ENCODE assay signal across 12 cellular contexts in genomic region chr11:76602431-76602861, GRCh38.
A peak's percentile ranks its signal among the peaks of the same experiment; 100 is the strongest.
DNase-seq lines count a peak whose midpoint lies in the region; ATAC-seq and TF ChIP-seq lines count a peak whose summit lies in the region.
"Had no signal": no experiment of that assay in that cellular context is flagged by ENCODE, and none has a peak within 500 bp of the region (broad histone marks: within the 10 kb centered on the region; RNA-seq: fewer than 3 reads in every experiment).

No MANE protein-coding gene starts in this region.

- CTCF ChIA-PET in activated CD4-positive, alpha-beta memory T cell treated with anti-CD3 and anti-CD28 coated beads for 36 hours (lab: Charles Lee), result interaction anchor here (1.2 kb wide), 1 partner anchor 78 kb away, joined by 3 read pairs; no protein-coding TSS in a partner anchor

- peak; percentile 45 for DNase-seq in GM03348 (ENCODE audit: low spot score)
- DNase-seq in activated CD4-positive, alpha-beta memory T cell treated with anti-CD3 and anti-CD28 coated beads for 36 hours, result peak; percentile 5
- peak; percentile 79 for DNase-seq in left ventricle myocardium superior
- no peak for DNase-seq in gastrocnemius medialis
- no peak for DNase-seq in NCI-H146 (lab: John Stamatoyannopoulos, UW)
- no peak for DNase-seq in SKM-1 treated with dmso at 0.1 percent for 144 hours (lab: John Stamatoyannopoulos, UW; ENCODE audit: unreplicated experiment)
- DNase-seq: NCI-H748 treated with DMSO at 0.1 percent for 48 hours; stimulated activated CD4-positive, alpha-beta T cell treated with anti-CD3 and anti-CD28 coated beads, Interleukin-4, amount 100 ng/mL, for 1 hour had no signal

- no peaks in the 10 kb centered on the region for H3K27me3 Mint-ChIP-seq in activated CD4-positive, alpha-beta memory T cell treated with anti-CD3 and anti-CD28 coated beads for 36 hours

- POLR2A ChIA-PET in activated CD4-positive, alpha-beta memory T cell treated with anti-CD3 and anti-CD28 coated beads for 36 hours (lab: Charles Lee), result no interaction called here

- no peaks in the 10 kb centered on the region for H3K9me3 Mint-ChIP-seq in activated CD4-positive, alpha-beta memory T cell treated with anti-CD3 and anti-CD28 coated beads for 36 hours
- H3K9me3 Mint-ChIP-seq: naive thymus-derived CD4-positive, alpha-beta T cell; T-helper 1 cell treated with Interleukin-12 subunit alpha and Interleukin-12 subunit beta and Interleukin-4 antibody, amounts not matched to agents 30 μg/mL and 1 μg/mL, for 36 hours had no signal

- H3K27me3 ChIP-seq in gastrocnemius medialis, result no peaks in the 10 kb centered on the region

- TF ChIP-seq CTCF in gastrocnemius medialis (IDR thresholded peaks at IDR 0.05 in 4 of 5, conservative IDR thresholded peaks at IDR 0.05 in 1 of 5), result no peak

- H3K36me3 Mint-ChIP-seq in activated CD4-positive, alpha-beta memory T cell treated with anti-CD3 and anti-CD28 coated beads for 36 hours, result no peaks in the 10 kb centered on the region
- H3K36me3 Mint-ChIP-seq: naive thymus-derived CD4-positive, alpha-beta T cell had no signal

- no peaks in the 10 kb centered on the region for H3K36me3 ChIP-seq in gastrocnemius medialis

- peaks cover 19 to 22% of the 10 kb centered on the region in 2 donors for H3K4me1 ChIP-seq in gastrocnemius medialis

- no peak overlapping the region for H3K27ac Mint-ChIP-seq in activated CD4-positive, alpha-beta memory T cell treated with anti-CD3 and anti-CD28 coated beads for 36 hours
- H3K27ac Mint-ChIP-seq: naive thymus-derived CD4-positive, alpha-beta T cell; T-helper 1 cell treated with Interleukin-12 subunit alpha and Interleukin-12 subunit beta and Interleukin-4 antibody, amounts not matched to agents 30 μg/mL and 1 μg/mL, for 36 hours had no signal

- TF ChIP-seq POLR2A in gastrocnemius medialis (IDR thresholded peaks at IDR 0.05), result no peak

- H3K4me1 Mint-ChIP-seq in activated CD4-positive, alpha-beta memory T cell treated with anti-CD3 and anti-CD28 coated beads for 36 hours (ENCODE audit: low read depth), result peaks cover 3% of the 10 kb centered on the region

- peak overlapping the region; percentile 27 to 63 (median 54) for H3K27ac ChIP-seq in gastrocnemius medialis

- intact Hi-C loops in activated CD4-positive, alpha-beta memory T cell treated with anti-CD3 and anti-CD28 coated beads for 36 hours (cut with micrococcal nuclease), result no loop called here
- intact Hi-C loops in left ventricle myocardium superior (cut with micrococcal nuclease), result loop anchor here (10.0 kb wide), 1 partner anchor 62 kb away; no protein-coding TSS in a partner anchor
- intact Hi-C loops in gastrocnemius medialis (cut with DNase I; ENCODE audit: low total_unique reads), result loop anchor here (5.0 kb wide), 1 partner anchor 75 kb away; no protein-coding TSS in a partner anchor

- no peak overlapping the region for H3K4me3 Mint-ChIP-seq in activated CD4-positive, alpha-beta memory T cell treated with anti-CD3 and anti-CD28 coated beads for 36 hours
- H3K4me3 Mint-ChIP-seq: naive thymus-derived CD4-positive, alpha-beta T cell; T-helper 1 cell treated with Interleukin-12 subunit alpha and Interleukin-12 subunit beta and Interleukin-4 antibody, amounts not matched to agents 30 μg/mL and 1 μg/mL, for 36 hours had no signal

- no peak overlapping the region for H3K4me3 ChIP-seq in gastrocnemius medialis

- in situ Hi-C loops in gastrocnemius medialis (cut with MboI; ENCODE audit: low sequenced_read_pairs in 4 of 4), result no loop called here

- no peaks in the 10 kb centered on the region for H3K9me3 ChIP-seq in gastrocnemius medialis

- ATAC-seq in left ventricle myocardium superior (peak; percentile 70), gastrocnemius medialis (peak in 1 of 2 donors; percentile 21), GM21528 (IDR thresholded peaks at IDR 0.05; ENCODE audit: low FRiP score, unreplicated experiment) (no peak), GM19324 (IDR thresholded peaks at IDR 0.05; ENCODE audit: low FRiP score, unreplicated experiment) (no peak)
- ATAC-seq: naive thymus-derived CD4-positive, alpha-beta T cell had no signal

Comparison
In these comparisons a context has a peak if more than half of its experiments do, and no peak if none do; other contexts are left out.
1. DNase-seq: peak in GM03348 (single experiment), activated CD4-positive, alpha-beta memory T cell treated with anti-CD3 and anti-CD28 coated beads for 36 hours (single experiment) and left ventricle myocardium superior (single experiment); none in gastrocnemius medialis (0 of 2), NCI-H146 (single experiment) and SKM-1 treated with dmso at 0.1 percent for 144 hours (single experiment).